Comparison of ENCODE assay signal across 9 cellular contexts in genomic region chr15:98953000-98953776, GRCh38. TPM values are rescaled to one million over a fixed set of nuclear protein-coding genes. Genes with fewer than 3 reads are reported as not detected.
DNase-seq lines count a peak whose midpoint lies in the region; ATAC-seq and TF ChIP-seq lines count a peak whose summit lies in the region.
"Had no signal": no experiment of that assay in that cellular context is flagged by ENCODE, and none has a peak within 500 bp of the region (broad histone marks: within the 10 kb centered on the region; RNA-seq: fewer than 3 reads in every experiment).

No MANE protein-coding gene starts in this region.

- H3K36me3 ChIP-seq in GM23338 (ENCODE audit: insufficient read depth), result peaks cover 2% of the 10 kb centered on the region; the same call in 1 of the 2 replicates
- H3K36me3 ChIP-seq in neutrophil, result peaks cover 87% of the 10 kb centered on the region

- H3K36me3 Mint-ChIP-seq in GM23338 (ENCODE audit: low read depth), result peaks cover 71% of the 10 kb centered on the region
- peaks cover 20% of the 10 kb centered on the region for H3K36me3 Mint-ChIP-seq in activated naive CD8-positive, alpha-beta T cell treated with anti-CD3 and anti-CD28 coated beads for 36 hours

- H3K79me2 ChIP-seq in GM23338 (replicated peaks; ENCODE audit: insufficient read depth), result no peaks in the 10 kb centered on the region

- no peak overlapping the region for H3K4me3 ChIP-seq in GM23338
- peak overlapping the region; percentile 9 to 15 for H3K4me3 ChIP-seq in neutrophil (ENCODE audit: low read depth in 1 of 2, low read length in 1 of 2)

- no peaks in the 10 kb centered on the region for H3K4me1 Mint-ChIP-seq in GM23338
- H3K4me1 Mint-ChIP-seq in activated naive CD8-positive, alpha-beta T cell treated with anti-CD3 and anti-CD28 coated beads for 36 hours, result peaks cover 16% of the 10 kb centered on the region

- no peak for ATAC-seq in GM23338

- H3K27ac ChIP-seq in GM23338 (ENCODE audit: low read depth) (0 out of 2 replicates have a peak overlapping the region, but pooled peaks have one; percentile 63), neutrophil (peak overlapping the region; percentile 88)

- peaks cover 9% of the 10 kb centered on the region for H3K27me3 Mint-ChIP-seq in GM23338 (ENCODE audit: insufficient read depth, low read depth, poor library complexity)
- H3K27me3 Mint-ChIP-seq in activated naive CD8-positive, alpha-beta T cell treated with anti-CD3 and anti-CD28 coated beads for 36 hours, result no peaks in the 10 kb centered on the region

- H3K4me1 ChIP-seq in GM23338 (ENCODE audit: insufficient read depth), result no peaks in the 10 kb centered on the region
- H3K4me1 ChIP-seq in neutrophil (ENCODE audit: control insufficient read depth in 1 of 2, insufficient read depth in 1 of 2, low read depth in 1 of 2, low read length in 1 of 2), result peaks cover 69 to 71% of the 10 kb centered on the region in 2 experiments

- no peaks in the 10 kb centered on the region for H4K20me1 ChIP-seq in GM23338 (replicated peaks; ENCODE audit: insufficient read depth)

- H3K27me3 ChIP-seq in GM23338 (ENCODE audit: insufficient read depth) (no peaks in the 10 kb centered on the region), neutrophil (no peaks in the 10 kb centered on the region)

- H3K9me3 Mint-ChIP-seq in GM23338, result no peaks in the 10 kb centered on the region
- no peaks in the 10 kb centered on the region for H3K9me3 Mint-ChIP-seq in activated naive CD8-positive, alpha-beta T cell treated with anti-CD3 and anti-CD28 coated beads for 36 hours

- H3K9me3 ChIP-seq in neutrophil, result no peaks in the 10 kb centered on the region

- in situ Hi-C loops in GM13976 (cut with MboI; ENCODE audit: low sequenced_read_pairs, unreplicated experiment), result no loop called here

- no peak overlapping the region for H2AFZ ChIP-seq in GM23338

- TF ChIP-seq CTCF in GM13976 (IDR thresholded peaks at IDR 0.05; ENCODE audit: borderline replicate concordance, control extremely low read depth, extremely low read depth, insufficient read depth, missing control alignments), result no peak
- no peak for TF ChIP-seq CTCF in GM23338 (conservative IDR thresholded peaks at IDR 0.05; ENCODE audit: low read depth in 2 of 2)
- no peak for TF ChIP-seq CTCF in neutrophil (IDR thresholded peaks at IDR 0.05)

- peak; percentile 61 for DNase-seq in GM13976 (ENCODE audit: low spot score)
- no peak for DNase-seq in GM23338 (ENCODE audit: low spot score)
- peak; percentile 26 for DNase-seq in activated naive CD8-positive, alpha-beta T cell treated with anti-CD3 and anti-CD28 coated beads for 36 hours
- no peak for DNase-seq in amygdala (lab: John Stamatoyannopoulos, UW)
- no peak for DNase-seq in NCI-H146 treated with DMSO at 0.1 percent for 48 hours (lab: John Stamatoyannopoulos, UW; ENCODE audit: unreplicated experiment)
- no peak for DNase-seq in KG1 (lab: John Stamatoyannopoulos, UW)
- DNase-seq in SW480 (ENCODE audit: low spot score), result no peak
- DNase-seq: NCI-H69 had no signal

- H3K27ac Mint-ChIP-seq in GM23338, result no peak overlapping the region; the same call in 1 of the 2 replicates
- H3K27ac Mint-ChIP-seq in activated naive CD8-positive, alpha-beta T cell treated with anti-CD3 and anti-CD28 coated beads for 36 hours, result peak overlapping the region; percentile 61

- H3K4me3 Mint-ChIP-seq in GM23338, result no peak overlapping the region; the same call in 2 of the 3 replicates
- H3K4me3 Mint-ChIP-seq in activated naive CD8-positive, alpha-beta T cell treated with anti-CD3 and anti-CD28 coated beads for 36 hours, result no peak overlapping the region

- no peak overlapping the region for H3K4me2 ChIP-seq in GM23338

- H3F3A ChIP-seq in GM23338 (replicated peaks; ENCODE audit: low read depth), result no peaks in the 10 kb centered on the region

- no peaks in the 10 kb centered on the region for H3K9me2 ChIP-seq in GM23338 (ENCODE audit: insufficient read depth)

TF ChIP-seq in GM23338, 12 proteins besides CTCF, POLR2A, EP300 and RAD21:
- TF ChIP-seq EZH2phosphoT487 (IDR thresholded peaks at IDR 0.05; ENCODE audit: unreplicated experiment), result no peak
- no peak for TF ChIP-seq ETS1 (IDR thresholded peaks at IDR 0.05)
- TF ChIP-seq ZNF462 (CRISPR knock-in tag; IDR thresholded peaks at IDR 0.05), result no peak
- TF ChIP-seq JUNB (IDR thresholded peaks at IDR 0.05; ENCODE audit: unreplicated experiment), result no peak
- TF ChIP-seq EZH2 (IDR thresholded peaks at IDR 0.05; ENCODE audit: low read depth, unreplicated experiment), result no peak
TF ChIP-seq in GM23338: peak in this region for 0.

RNA-seq across cellular contexts. Expression of gene PGPEP1L, which starts 54.4 kb away (rescaled TPM):
- total RNA-seq in GM23338 (2014; rRNA removed; shearing (Covaris generic)), result not detected in 2 replicates
- not detected in 2 replicates for polyA plus RNA-seq in GM23338 (2016; fragmentation: Nextera tagmentation; extraction: Ambion mirVana)
- total RNA-seq in activated naive CD8-positive, alpha-beta T cell treated with anti-CD3 and anti-CD28 coated beads for 36 hours, result not detected

Comparison
In these comparisons a context has a peak if more than half of its experiments do, and no peak if none do; other contexts are left out.
1. DNase-seq: peak in GM13976 (single experiment) and activated naive CD8-positive, alpha-beta T cell treated with anti-CD3 and anti-CD28 coated beads for 36 hours (single experiment); none in GM23338 (single experiment), amygdala (0 of 56), NCI-H146 treated with DMSO at 0.1 percent for 48 hours (single experiment), KG1 (single experiment) and SW480 (single experiment).